ENCODE assay signal across 1 cellular context in genomic region chr1:213568929-213569815, GRCh38.
TF ChIP-seq lines count a peak whose summit lies in the region.

No MANE protein-coding gene starts in this region.

TF ChIP-seq in HepG2, 621 proteins besides CTCF, POLR2A, EP300 and RAD21 (continued from another document and continues in another):
- no peak for TF ChIP-seq ZBTB37 (CRISPR knock-in tag; IDR thresholded peaks at IDR 0.05)
- TF ChIP-seq ZBTB42 (CRISPR knock-in tag; IDR thresholded peaks at IDR 0.05): no peak
- TF ChIP-seq FOXM1 (CRISPR knock-in tag; IDR thresholded peaks at IDR 0.05): no peak
- no peak for TF ChIP-seq ZNF251 (CRISPR knock-in tag; IDR thresholded peaks at IDR 0.05)
- no peak for TF ChIP-seq ETV6 (CRISPR knock-in tag; conservative IDR thresholded peaks at IDR 0.05)
- TF ChIP-seq NFAT5 (CRISPR knock-in tag; IDR thresholded peaks at IDR 0.05): no peak
- TF ChIP-seq BRD4 (CRISPR knock-in tag; IDR thresholded peaks at IDR 0.05): no peak
- TF ChIP-seq GPN1 (CRISPR knock-in tag; IDR thresholded peaks at IDR 0.05; ENCODE audit: borderline replicate concordance): no peak
- no peak for TF ChIP-seq HNRNPLL (IDR thresholded peaks at IDR 0.05; ENCODE audit: low read depth, low read length, poor library complexity, severe bottlenecking)
- TF ChIP-seq ZIK1 (CRISPR knock-in tag; IDR thresholded peaks at IDR 0.05; ENCODE audit: borderline replicate concordance, low read depth): no peak
- no peak for TF ChIP-seq ZNF317 (CRISPR knock-in tag; IDR thresholded peaks at IDR 0.05)
- TF ChIP-seq TP53 (CRISPR knock-in tag; conservative IDR thresholded peaks at IDR 0.05): no peak
- no peak for TF ChIP-seq IRF1 (CRISPR knock-in tag; IDR thresholded peaks at IDR 0.05; ENCODE audit: low read depth)
- no peak for TF ChIP-seq ATF5 (CRISPR knock-in tag; IDR thresholded peaks at IDR 0.05; ENCODE audit: low read depth)
- TF ChIP-seq KAT7 (CRISPR knock-in tag; IDR thresholded peaks at IDR 0.05; ENCODE audit: borderline replicate concordance): no peak
- TF ChIP-seq NFE2L2 (IDR thresholded peaks at IDR 0.05; ENCODE audit: low read length): no peak
- peak; percentile 58; the same call in 1 of the 2 replicates for TF ChIP-seq ETV5 (CRISPR knock-in tag; IDR thresholded peaks at IDR 0.05; ENCODE audit: borderline replicate concordance)
- no peak for TF ChIP-seq ZNF33A (CRISPR knock-in tag; IDR thresholded peaks at IDR 0.05; ENCODE audit: borderline replicate concordance)
- TF ChIP-seq CHCHD3 (CRISPR knock-in tag; IDR thresholded peaks at IDR 0.05): no peak
- TF ChIP-seq PRPF4 (IDR thresholded peaks at IDR 0.05; ENCODE audit: low read depth, low read length, poor library complexity, severe bottlenecking): no peak
- TF ChIP-seq TARDBP (CRISPR knock-in tag; IDR thresholded peaks at IDR 0.05): peak; percentile 43; the same call in 1 of the 2 replicates
- no peak for TF ChIP-seq KLF6 (CRISPR knock-in tag; IDR thresholded peaks at IDR 0.05)
- TF ChIP-seq ZNF343 (CRISPR knock-in tag; IDR thresholded peaks at IDR 0.05): no peak
- no peak for TF ChIP-seq ETS1 (CRISPR knock-in tag; IDR thresholded peaks at IDR 0.05)
- TF ChIP-seq MXI1 (IDR thresholded peaks at IDR 0.05; ENCODE audit: borderline replicate concordance, low read depth, low read length): no peak
- TF ChIP-seq ZNF333 (CRISPR knock-in tag; IDR thresholded peaks at IDR 0.05; ENCODE audit: borderline replicate concordance): no peak
- no peak for TF ChIP-seq ZSCAN5A (CRISPR knock-in tag; IDR thresholded peaks at IDR 0.05; ENCODE audit: borderline replicate concordance)
- no peak for TF ChIP-seq FOXA1 (IDR thresholded peaks at IDR 0.05)
- TF ChIP-seq FOXA1 (CRISPR knock-in tag; IDR thresholded peaks at IDR 0.05): peak; percentile 59; the same call in 1 of the 2 replicates
- peak; percentile 12; the same call in 1 of the 2 replicates for TF ChIP-seq SIX1 (CRISPR knock-in tag; IDR thresholded peaks at IDR 0.05; ENCODE audit: borderline replicate concordance)
- peak; percentile 40; the same call in 1 of the 2 replicates for TF ChIP-seq NKX3-1 (CRISPR knock-in tag; IDR thresholded peaks at IDR 0.05)
- peak; percentile 80 for TF ChIP-seq ZNF687 (CRISPR knock-in tag; IDR thresholded peaks at IDR 0.05)
- TF ChIP-seq ISL2 (CRISPR knock-in tag; IDR thresholded peaks at IDR 0.05): peak; percentile 93
- no peak for TF ChIP-seq ARNT (IDR thresholded peaks at IDR 0.05)
- no peak for TF ChIP-seq KIAA2018 (CRISPR knock-in tag; IDR thresholded peaks at IDR 0.05; ENCODE audit: borderline replicate concordance)
